7 cellular contexts compared by ENCODE assay signal in the genomic region with DNA sequence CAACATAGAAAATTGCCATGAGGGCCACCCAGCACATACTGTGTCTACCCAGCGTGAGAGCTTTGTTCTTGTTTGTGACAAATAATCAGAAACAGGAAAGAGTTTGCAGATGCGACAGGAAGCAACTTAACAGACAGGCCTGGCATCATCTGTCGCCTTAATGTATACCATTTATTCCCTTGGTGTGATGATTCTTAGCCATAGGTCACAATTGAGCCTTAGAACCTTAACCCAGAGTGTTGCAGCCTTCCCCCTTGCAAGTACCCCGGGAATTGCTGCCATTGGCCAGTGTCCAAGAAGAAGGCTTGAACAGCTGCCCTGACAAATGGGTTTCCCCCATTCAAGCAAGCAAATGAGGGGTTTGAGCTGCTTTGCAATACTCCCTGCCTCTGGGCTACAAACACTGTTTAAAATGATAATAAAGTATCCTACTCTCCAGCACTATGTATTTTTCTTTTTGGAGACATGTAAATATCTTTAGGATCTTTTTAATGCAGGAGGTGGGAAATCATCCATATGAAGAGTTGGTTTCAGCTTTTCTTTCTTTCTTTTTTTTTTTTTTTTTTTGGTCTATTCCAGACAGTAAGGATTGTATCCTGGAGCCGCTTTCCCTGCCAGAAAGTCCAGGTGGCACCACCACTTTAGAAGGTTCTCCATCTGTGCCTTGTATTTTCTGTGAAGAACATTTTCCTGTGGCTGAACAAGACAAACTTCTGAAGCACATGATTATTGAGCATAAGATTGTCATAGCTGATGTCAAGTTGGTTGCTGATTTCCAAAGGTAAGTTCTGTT.
A peak's percentile ranks its signal among the peaks of the same experiment; 100 is the strongest.
DNase-seq lines count a peak whose midpoint lies in the region; ATAC-seq, FAIRE-seq and TF ChIP-seq lines count a peak whose summit lies in the region.

No MANE protein-coding gene starts in this region.

- in situ Hi-C loops in gastrocnemius medialis (cut with MboI; ENCODE audit: low sequenced_read_pairs in 4 of 4), result loop anchor here in 1 of 4 donors (25.0 kb wide), 1 partner anchor 226 kb away; no protein-coding TSS in a partner anchor

- FAIRE-seq in GM19239 (lab: Jason Lieb, UNC) (peak; percentile 44), pancreas (lab: Jason Lieb, UNC) (no peak)

- H3K27ac ChIP-seq in gastrocnemius medialis (no peak overlapping the region), pancreas (no peak overlapping the region)

- H3K36me3 ChIP-seq in gastrocnemius medialis (peaks cover 0 to 12% of the 10 kb centered on the region in 2 donors), pancreas (no peaks in the 10 kb centered on the region)

- no peak for TF ChIP-seq POLR2A in gastrocnemius medialis (IDR thresholded peaks at IDR 0.05)

- TF ChIP-seq CTCF in gastrocnemius medialis (IDR thresholded peaks at IDR 0.05 in 4 of 5, conservative IDR thresholded peaks at IDR 0.05 in 1 of 5), result no peak
- TF ChIP-seq CTCF in pancreas (IDR thresholded peaks at IDR 0.05), result no peak

- 78% methylated on average over 5 of the region's 5 CpGs for WGBS in pancreas, 2 donors

- H3K27me3 ChIP-seq in gastrocnemius medialis, result no peaks in the 10 kb centered on the region
- H3K27me3 ChIP-seq in pancreas, result no peaks in the 10 kb centered on the region

- ATAC-seq in HG02970 (IDR thresholded peaks at IDR 0.05; ENCODE audit: low FRiP score, unreplicated experiment), result peak; percentile 65
- no peak for ATAC-seq in HG03520 (IDR thresholded peaks at IDR 0.05; ENCODE audit: unreplicated experiment)
- ATAC-seq in gastrocnemius medialis, result no peak
- ATAC-seq in pancreas, result no peak

- H3K9me3 ChIP-seq in gastrocnemius medialis, result no peaks in the 10 kb centered on the region
- H3K9me3 ChIP-seq in pancreas, result no peaks in the 10 kb centered on the region

- intact Hi-C loops in gastrocnemius medialis (cut with DNase I; ENCODE audit: low total_unique reads) (no loop called here), pancreas (cut with DNase I) (no loop called here)

- H3K4me3 ChIP-seq in gastrocnemius medialis (no peak overlapping the region), pancreas (no peak overlapping the region)

- DNase-seq in GM19239 (ENCODE audit: insufficient read length, low spot score) (no peak), NCI-H2227 (lab: John Stamatoyannopoulos, UW; ENCODE audit: unreplicated experiment) (peak; percentile 76), occipital lobe (lab: John Stamatoyannopoulos, UW) (peak; percentile 1), gastrocnemius medialis (no peak), pancreas (no peak)

- H3K4me1 ChIP-seq in gastrocnemius medialis (no peaks in the 10 kb centered on the region), pancreas (peaks cover 0 to 6% (median 0%) of the 10 kb centered on the region in 3 donors)

Comparison
In these comparisons a context has a peak if more than half of its experiments do, and no peak if none do; other contexts are left out.
1. DNase-seq: peak in NCI-H2227 (single experiment) and occipital lobe (single experiment); none in GM19239 (single experiment), gastrocnemius medialis (0 of 2) and pancreas (0 of 6).